In the genomic region with DNA sequence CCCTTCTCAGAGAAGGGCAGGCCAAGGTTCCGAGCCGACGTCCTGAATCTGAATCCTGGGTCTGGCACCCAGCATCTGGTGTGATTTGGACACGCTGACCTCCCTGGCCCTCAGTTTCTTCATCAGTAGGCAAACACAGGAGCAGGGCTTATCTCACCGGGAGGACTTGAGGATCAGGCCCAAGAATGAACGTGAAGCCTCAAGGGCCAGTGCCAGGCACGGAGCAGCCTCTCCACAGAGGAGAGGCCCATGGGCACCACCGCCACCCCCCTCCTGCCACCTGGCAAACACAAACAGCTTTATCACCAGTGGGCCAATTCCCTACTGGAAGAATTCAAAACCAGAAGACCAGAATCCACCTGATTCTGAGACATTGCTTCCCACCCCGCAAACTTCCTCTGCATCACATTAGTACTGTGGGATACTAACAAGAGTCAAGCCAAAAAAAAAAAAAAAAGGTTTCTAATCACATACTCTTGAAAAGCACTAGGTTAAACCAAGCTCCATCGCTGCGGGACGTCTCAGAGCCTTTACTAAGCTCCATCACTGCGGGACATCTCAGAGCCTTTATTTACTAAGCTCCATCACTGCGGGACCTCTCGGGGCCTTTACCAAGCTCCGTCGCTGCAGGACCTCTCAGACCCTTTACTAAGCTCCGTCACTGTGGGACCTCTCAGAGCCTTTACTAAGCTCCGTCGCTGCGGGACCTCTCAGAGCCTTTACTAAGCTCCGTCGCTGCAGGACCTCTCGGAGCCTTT, we compare ENCODE assay signal across 1 cellular context.
TF ChIP-seq lines count a peak whose summit lies in the region.

No MANE protein-coding gene starts in this region.

TF ChIP-seq in HepG2, 621 proteins besides CTCF, POLR2A, EP300 and RAD21:
- TF ChIP-seq, protein P1, sequence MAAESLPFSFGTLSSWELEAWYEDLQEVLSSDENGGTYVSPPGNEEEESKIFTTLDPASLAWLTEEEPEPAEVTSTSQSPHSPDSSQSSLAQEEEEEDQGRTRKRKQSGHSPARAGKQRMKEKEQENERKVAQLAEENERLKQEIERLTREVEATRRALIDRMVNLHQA (CRISPR knock-in tag; IDR thresholded peaks at IDR 0.05): no peak
